Comparison of ENCODE assay signal across 8 cellular contexts in the genomic region with DNA sequence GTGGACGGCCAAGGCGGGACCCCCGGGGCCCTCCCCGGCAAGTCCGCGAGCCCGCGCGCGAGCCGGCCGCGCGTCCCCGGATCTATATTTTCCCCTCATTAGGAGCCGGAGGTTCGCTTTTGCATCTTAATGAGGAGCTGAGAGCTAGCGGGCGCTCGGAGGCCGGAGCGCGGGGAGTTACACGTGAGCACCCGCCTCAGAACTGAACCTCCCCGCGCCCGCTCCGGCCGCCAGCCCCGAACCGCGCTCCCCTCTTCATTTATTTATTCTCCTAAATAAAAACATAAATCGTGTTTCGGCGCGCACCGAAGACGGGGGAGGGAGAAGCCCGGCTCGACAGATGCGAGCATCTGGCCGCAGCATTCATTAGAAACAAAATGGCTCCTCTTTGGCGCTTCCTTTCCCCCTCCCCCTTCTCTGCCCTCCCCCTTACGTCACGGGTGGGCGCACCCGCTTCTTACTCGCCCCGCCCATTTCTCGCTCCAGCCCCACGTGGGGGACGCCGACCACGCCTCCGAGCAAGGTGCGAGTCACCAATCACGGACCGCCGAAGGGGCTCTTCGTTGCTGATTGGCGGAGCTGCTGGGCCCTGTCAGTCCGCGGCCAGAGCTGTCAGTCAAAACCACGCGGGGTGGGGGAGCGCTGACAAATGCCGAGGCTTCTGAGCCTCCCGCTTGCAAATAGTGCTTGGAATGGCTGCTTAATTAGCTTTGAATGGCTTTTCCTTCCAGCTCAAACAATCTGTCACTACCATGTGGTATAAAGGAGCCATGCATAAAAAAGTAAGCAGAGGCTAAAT. TPM values are rescaled to one million over a fixed set of nuclear protein-coding genes. Genes with fewer than 3 reads are reported as not detected.
DNase-seq lines count a peak whose midpoint lies in the region; ATAC-seq and TF ChIP-seq lines count a peak whose summit lies in the region.

No MANE protein-coding gene starts in this region.

- no peaks in the 10 kb centered on the region for H3K9me3 ChIP-seq in KOPT-K1 (ENCODE audit: insufficient read depth, low read length, poor library complexity, severe bottlenecking)
- H3K9me3 ChIP-seq in Peyer's patch = no peaks in the 10 kb centered on the region
- no peaks in the 10 kb centered on the region for H3K9me3 ChIP-seq in esophagus muscularis mucosa
- no peaks in the 10 kb centered on the region for H3K9me3 ChIP-seq in muscle layer of duodenum (ENCODE audit: control insufficient read depth in 1 of 2, low read length in 2 of 2)

- H3K27ac ChIP-seq in KOPT-K1 (ENCODE audit: low read depth, low read length, poor library complexity, severe bottlenecking) (peak overlapping the region; percentile 90), Peyer's patch (peak overlapping the region; percentile 92 to 98 (median 94)), esophagus muscularis mucosa (replicated peaks in 1 of 4) (peak overlapping the region; percentile 92 to 98 (median 96)), muscle layer of duodenum (ENCODE audit: low read length) (peak overlapping the region; percentile 91)

- peak; percentile 99 for DNase-seq in DMS53 (lab: John Stamatoyannopoulos, UW)
- peak; percentile 100 for DNase-seq in Peyer's patch
- DNase-seq in activated T-helper 1 cell treated with Interleukin-2 at 50 U/mL for 16 hours (ENCODE audit: low read depth) = peak; percentile 100
- peak; percentile 100 for DNase-seq in esophagus muscularis mucosa (ENCODE audit: extremely low spot score)
- peak; percentile 100 for DNase-seq in stimulated activated CD8-positive, alpha-beta memory T cell treated with anti-CD3 and anti-CD28 coated beads, Interleukin-7, amount 100 ng/mL, for 24 hours (ENCODE audit: low read depth)

- peak; percentile 52 for ATAC-seq in GM21737 (IDR thresholded peaks at IDR 0.05; ENCODE audit: unreplicated experiment)

- TF ChIP-seq EP300 in esophagus muscularis mucosa (IDR thresholded peaks at IDR 0.05) = peak; percentile 55

- under 1% methylated on average over 53 of the region's 69 CpGs for WGBS in esophagus muscularis mucosa

- H3K36me3 ChIP-seq in KOPT-K1 (ENCODE audit: insufficient read depth, low read length) (peaks cover 13% of the 10 kb centered on the region), Peyer's patch (no peaks in the 10 kb centered on the region), esophagus muscularis mucosa (no peaks in the 10 kb centered on the region), muscle layer of duodenum (ENCODE audit: control insufficient read depth in 1 of 2, insufficient read depth in 2 of 2, low read length in 2 of 2) (no peaks in the 10 kb centered on the region)

- peak overlapping the region; percentile 88 to 96 (median 94) for H3K4me3 ChIP-seq in Peyer's patch
- peak overlapping the region; percentile 90 to 97 (median 94) for H3K4me3 ChIP-seq in esophagus muscularis mucosa
- peak overlapping the region; percentile 42 to 91 for H3K4me3 ChIP-seq in muscle layer of duodenum (ENCODE audit: low read depth in 1 of 2, low read length in 2 of 2)

- peak in 1 of 6 experiments; percentile 5 for TF ChIP-seq CTCF in Peyer's patch (IDR thresholded peaks at IDR 0.05)
- no peak for TF ChIP-seq CTCF in esophagus muscularis mucosa (IDR thresholded peaks at IDR 0.05)

- TF ChIP-seq POLR2A in Peyer's patch (IDR thresholded peaks at IDR 0.05) (peak; percentile 81 to 96), esophagus muscularis mucosa (IDR thresholded peaks at IDR 0.05; ENCODE audit: low read depth) (peak; percentile 85)

- intact Hi-C loops in esophagus muscularis mucosa (cut with DNase I) = loop anchor here (10.0 kb wide), 2 partner anchors 75 to 365 kb away; no protein-coding TSS in a partner anchor

- H3K27me3 ChIP-seq in Peyer's patch (no peaks in the 10 kb centered on the region), esophagus muscularis mucosa (no peaks in the 10 kb centered on the region), muscle layer of duodenum (ENCODE audit: low read depth, low read length) (no peaks in the 10 kb centered on the region)

- peaks cover 4 to 31% (median 16%) of the 10 kb centered on the region in 4 donors for H3K4me1 ChIP-seq in Peyer's patch
- peaks cover 54 to 58% (median 56%) of the 10 kb centered on the region in 4 donors for H3K4me1 ChIP-seq in esophagus muscularis mucosa
- peaks cover 15 to 32% of the 10 kb centered on the region in 2 donors for H3K4me1 ChIP-seq in muscle layer of duodenum (ENCODE audit: control insufficient read depth in 1 of 2, insufficient read depth in 2 of 2, low read length in 2 of 2)

RNA-seq across cellular contexts. Expression of gene TLE3, which starts 1.6 kb away (rescaled TPM):
- total RNA-seq in Peyer's patch = 100 to 1,000 TPM; 130 to 176 (median 140) TPM
- 10 to 100 TPM; 35.7 to 81.3 (median 59.2) TPM for total RNA-seq in esophagus muscularis mucosa

Comparison
In these comparisons a context has a peak if more than half of its experiments do, and no peak if none do; other contexts are left out.
1. Peak in every context shown above with its lines: DNase-seq, ATAC-seq, H3K4me3 ChIP-seq and H3K27ac ChIP-seq.